Comparison of ENCODE assay signal across 11 cellular contexts in genomic region chr6:24414531-24414930, GRCh38. TPM values are rescaled to one million over a fixed set of nuclear protein-coding genes. Genes with fewer than 3 reads are reported as not detected.
"Had no signal": no experiment of that assay in that cellular context is flagged by ENCODE, and none has a peak within 500 bp of the region (broad histone marks: within the 10 kb centered on the region; RNA-seq: fewer than 3 reads in every experiment).

No MANE protein-coding gene starts in this region.

RNA-seq across cellular contexts. Expression of gene DCDC2, which starts 56.7 kb away (rescaled TPM):
- total RNA-seq: naive thymus-derived CD8-positive, alpha-beta T cell; natural killer cell; natural killer cell treated with Interleukin-12 subunit alpha and Interleukin-12 subunit beta and Interleukin-15 and Interleukin-18, amount 100 ng/mL, for 72 hours; posterior vena cava; pulmonary artery endothelial cell; right atrium auricular region; right cardiac atrium; sciatic nerve; skeletal muscle tissue; smooth muscle cell; spleen had no signal
